In genomic region chr6:107958689-107959362, GRCh38 we compare ENCODE assay signal across 8 cellular contexts. TPM values are rescaled to one million over a fixed set of nuclear protein-coding genes. Genes with fewer than 3 reads are reported as not detected.
DNase-seq lines count a peak whose midpoint lies in the region; ATAC-seq, FAIRE-seq and TF ChIP-seq lines count a peak whose summit lies in the region.
"Not testable (repeated sequence)": the region's sequence is repeated elsewhere in the genome, so short reads cannot be mapped to it uniquely, and the experiment has no call there.

No MANE protein-coding gene starts in this region.

- peak overlapping the region; percentile 98 for H3K4me3 Mint-ChIP-seq in CD8-positive, alpha-beta T cell

- H3K27ac ChIP-seq in CD8-positive, alpha-beta T cell (ENCODE audit: low read depth, low read length): not testable (repeated sequence)
- H3K27ac ChIP-seq in VCaP (peak overlapping the region; percentile 92), esophagus muscularis mucosa (replicated peaks in 1 of 4) (peak overlapping the region; percentile 91 to 97 (median 92)), HepG2 (ENCODE audit: extremely low read length, insufficient read depth, low read length) (peak overlapping the region; percentile 89), osteoblast (ENCODE audit: low read depth, low read length) (peak overlapping the region; percentile 44), testis (peak overlapping the region; percentile 82 to 92)

- CTCF ChIA-PET in CD8-positive, alpha-beta T cell (lab: Charles Lee): interaction anchor here (1.1 kb wide), 1 partner anchor 499 kb away, joined by 3 read pairs; the partner anchor contains the start of gene PDSS2
- CTCF ChIA-PET in HepG2 (lab: Yijun Ruan, JAX; ENCODE audit: low intra/inter-chr PET ratio, low total read pairs): not testable (repeated sequence)

- peaks cover 36% of the 10 kb centered on the region for H3K4me1 Mint-ChIP-seq in CD8-positive, alpha-beta T cell (ENCODE audit: low read depth)

- H3K9me3 Mint-ChIP-seq in CD8-positive, alpha-beta T cell: not testable (repeated sequence)

- TF ChIP-seq POLR2A in esophagus muscularis mucosa (IDR thresholded peaks at IDR 0.05; ENCODE audit: low read depth); HepG2 (IDR thresholded peaks at IDR 0.05; ENCODE audit: insufficient read depth in 1 of 2, low read depth in 2 of 2, low read length in 2 of 2); testis (IDR thresholded peaks at IDR 0.05): not testable (repeated sequence)

- TSS peak; percentile 75 for BruUV-seq in HepG2 (replicated peaks; lab: Mats Ljungman, UMichigan)

- TF ChIP-seq EP300 in esophagus muscularis mucosa (IDR thresholded peaks at IDR 0.05); HepG2 (IDR thresholded peaks at IDR 0.05; ENCODE audit: low read depth in 2 of 2, low read length in 2 of 2); HepG2 (CRISPR knock-in tag; IDR thresholded peaks at IDR 0.05; ENCODE audit: borderline replicate concordance): not testable (repeated sequence)

- peak overlapping the region; percentile 74 for H3K4me2 ChIP-seq in HepG2 (ENCODE audit: low read depth, low read length)
- H3K4me2 ChIP-seq in osteoblast (ENCODE audit: insufficient read depth, low read length): peak overlapping the region; percentile 80

- peaks cover 21% of the 10 kb centered on the region for H3K36me3 Mint-ChIP-seq in CD8-positive, alpha-beta T cell

- POLR2A ChIA-PET in CD8-positive, alpha-beta T cell (lab: Charles Lee): interaction anchor here (0.6 to 1.0 kb wide), 4 partner anchors 8 to 1501 kb away, joined by 3 to 4 read pairs (median 3); partner anchors contain the start of gene AFG1L
- POLR2A ChIA-PET in HepG2 (lab: Yijun Ruan, JAX): interaction anchor here (0.9 to 2.4 kb wide), 8 partner anchors 12 to 843 kb away, joined by 3 to 15 read pairs (median 3); no protein-coding TSS in a partner anchor

- peaks cover 16% of the 10 kb centered on the region for H3K4me1 ChIP-seq in CD8-positive, alpha-beta T cell (ENCODE audit: insufficient read depth, low read length)
- H3K4me1 ChIP-seq in esophagus muscularis mucosa: peaks cover 21 to 38% (median 29%) of the 10 kb centered on the region in 4 donors
- peaks cover 40% of the 10 kb centered on the region for H3K4me1 ChIP-seq in HepG2 (ENCODE audit: insufficient read depth, low read length)
- not testable (repeated sequence) for H3K4me1 ChIP-seq in osteoblast (ENCODE audit: insufficient read depth, low read length)
- H3K4me1 ChIP-seq in testis: peaks cover 18% of the 10 kb centered on the region

- H3K4me3 ChIP-seq in CD8-positive, alpha-beta T cell (ENCODE audit: low read depth, low read length): peak overlapping the region; percentile 91
- H3K4me3 ChIP-seq in LNCaP clone FGC (ENCODE audit: low read depth, low read length): peak overlapping the region; percentile 93
- H3K4me3 ChIP-seq in astrocyte of the cerebellum (ENCODE audit: low read depth, low read length): peak overlapping the region; percentile 58
- peak overlapping the region; percentile 70 to 99 (median 96) for H3K4me3 ChIP-seq in esophagus muscularis mucosa
- H3K4me3 ChIP-seq in HepG2 (replicated peaks in 1 of 3; ENCODE audit: insufficient read depth in 1 of 3, low read depth in 2 of 3, low read length in 3 of 3): peak overlapping the region; percentile 51 to 94 (median 55)
- H3K4me3 ChIP-seq in osteoblast (ENCODE audit: insufficient read depth, low read length): peak overlapping the region; percentile 98
- peak overlapping the region; percentile 79 to 89 for H3K4me3 ChIP-seq in testis

- H3K9ac ChIP-seq in HepG2 (ENCODE audit: insufficient read depth, low read depth, low read length): peak overlapping the region; percentile 67

- not testable (repeated sequence) for H3K27ac Mint-ChIP-seq in CD8-positive, alpha-beta T cell

- ATAC-seq in CD8-positive, alpha-beta T cell; HepG2: not testable (repeated sequence)

- H2AFZ ChIP-seq in HepG2 (ENCODE audit: low read length): not testable (repeated sequence)
- peak overlapping the region; percentile 94 for H2AFZ ChIP-seq in osteoblast (ENCODE audit: low read length)

- H4K20me1 ChIP-seq in HepG2 (ENCODE audit: insufficient read depth, low read length): not testable (repeated sequence)
- H4K20me1 ChIP-seq in osteoblast (ENCODE audit: insufficient read depth, low read length): peaks cover 17% of the 10 kb centered on the region

- FAIRE-seq in HepG2 (lab: Jason Lieb, UNC): not testable (repeated sequence)

- not testable (repeated sequence) for H3K27me3 Mint-ChIP-seq in CD8-positive, alpha-beta T cell (ENCODE audit: low read depth)

- WGBS in esophagus muscularis mucosa: 76% methylated on average over 27 of the region's 27 CpGs
- 57% methylated on average over 20 of the region's 27 CpGs for WGBS in HepG2 (ENCODE audit: low lambda C conversion rate)
- WGBS in testis, 2 donors: 33 to 69% methylated on average over 27 of the region's 27 CpGs

- not testable (repeated sequence) for H3K9me3 ChIP-seq in CD8-positive, alpha-beta T cell (ENCODE audit: low read length); esophagus muscularis mucosa; HepG2 (ENCODE audit: low read length); osteoblast (ENCODE audit: low read depth, low read length); testis

- H3K27me3 ChIP-seq in CD8-positive, alpha-beta T cell (ENCODE audit: insufficient read depth, low read length); esophagus muscularis mucosa; HepG2 (ENCODE audit: control insufficient read depth in 1 of 2, insufficient read depth in 2 of 2, low read length in 2 of 2); osteoblast (ENCODE audit: insufficient read depth, low read length); testis: not testable (repeated sequence)

- intact Hi-C loops in CD8-positive, alpha-beta T cell (cut with DNase I, micrococcal nuclease): loop anchor here (1.0 to 10.0 kb wide), 16 partner anchors 52 to 1634 kb away; partner anchors contain the start of genes CEP57L1 (in 2 of the 2), OSTM1 (in 2 of the 2), AFG1L (in 1 of the 2) and ARMC2 (in 1 of the 2)
- intact Hi-C loops in esophagus muscularis mucosa (cut with DNase I) (loop anchor here (5.0 kb wide), 1 partner anchor 113 kb away; the partner anchor contains the start of gene OSTM1), HepG2 (cut with micrococcal nuclease; ENCODE audit: unreplicated experiment) (loop anchor here (1.0 to 10.0 kb wide), 3 partner anchors 44 to 115 kb away; partner anchors contain the start of gene OSTM1)
- intact Hi-C loops in testis (cut with DNase I; ENCODE audit: low total_unique reads): not testable (repeated sequence)

- H3K79me2 ChIP-seq in HepG2 (ENCODE audit: insufficient read depth, low read length) (peaks cover 36% of the 10 kb centered on the region), osteoblast (ENCODE audit: insufficient read depth, low read length) (peaks cover 38% of the 10 kb centered on the region)

- TF ChIP-seq CTCF in CD8-positive, alpha-beta T cell (IDR thresholded peaks at IDR 0.05); LNCaP clone FGC (IDR thresholded peaks at IDR 0.05; ENCODE audit: control insufficient read depth, extremely low read depth, insufficient read depth); VCaP (conservative IDR thresholded peaks at IDR 0.05); astrocyte of the cerebellum (IDR thresholded peaks at IDR 0.05; ENCODE audit: low read depth, low read length, missing control alignments); esophagus muscularis mucosa (IDR thresholded peaks at IDR 0.05); HepG2 (CRISPR knock-in tag; IDR thresholded peaks at IDR 0.05); osteoblast (IDR thresholded peaks at IDR 0.05; ENCODE audit: extremely low read depth, low read depth, low read length); testis (IDR thresholded peaks at IDR 0.05): not testable (repeated sequence)

- TF ChIP-seq RAD21 in HepG2 (CRISPR knock-in tag; IDR thresholded peaks at IDR 0.05): not testable (repeated sequence)

- H3K36me3 ChIP-seq in CD8-positive, alpha-beta T cell (ENCODE audit: insufficient read depth, low read length); esophagus muscularis mucosa; HepG2 (replicated peaks in 1 of 2; ENCODE audit: control insufficient read depth in 1 of 2, insufficient read depth in 2 of 2, low read length in 2 of 2); osteoblast (ENCODE audit: insufficient read depth, low read length); testis (ENCODE audit: low read depth, missing control alignments): not testable (repeated sequence)

- DNase-seq in CD8-positive, alpha-beta T cell; LNCaP clone FGC (ENCODE audit: low read depth); astrocyte of the cerebellum (ENCODE audit: low read depth); esophagus muscularis mucosa (ENCODE audit: extremely low spot score); HepG2 (ENCODE audit: low spot score); testis: not testable (repeated sequence)
- peak; percentile 13 for DNase-seq in osteoblast (ENCODE audit: insufficient read length, low spot score, missing footprints)

- in situ Hi-C loops in astrocyte of the cerebellum (cut with HindIII; ENCODE audit: low sequenced_read_pairs); HepG2 (cut with HindIII; ENCODE audit: extremely low pct_ligation_motif_present, low pct_unique_long_range_greater_than_20kb): not testable (repeated sequence)

RNA-seq across cellular contexts. Expression of gene SEC63, which starts 0.8 kb away (rescaled TPM):
- 10 to 100 TPM; 77.8 to 88.2 TPM for total RNA-seq in CD8-positive, alpha-beta T cell
- total RNA-seq in esophagus muscularis mucosa (10 to 100 TPM; 24.2 to 44.9 (median 37.2) TPM), HepG2 (2016; rRNA removed; fragmentation: Illumina TruSeq; extraction: Trizol) (17.5 and 20.2 TPM in 2 replicates), osteoblast (35.8 and 54.5 TPM in 2 replicates), testis (10 to 100 TPM; 64.9 to 68.1 TPM)
- 21.6 and 28.5 TPM in 2 replicates for total RNA-seq in HepG2 (2016; cell fraction: cytosol; rRNA removed; fragmentation: Illumina TruSeq; extraction: Trizol; ENCODE audit: low read depth)
- total RNA-seq in HepG2 (2016; cell fraction: insoluble cytoplasmic fraction; rRNA removed; fragmentation: Illumina TruSeq; extraction: Trizol): 15.0 and 16.4 TPM in 2 replicates
- 14.9 and 15.0 TPM in 2 replicates for total RNA-seq in HepG2 (2016; cell fraction: membrane; rRNA removed; fragmentation: Illumina TruSeq; extraction: Trizol)
- total RNA-seq in HepG2 (2016; cell fraction: nucleus; rRNA removed; fragmentation: Illumina TruSeq; extraction: Trizol): 66.1 and 77.7 TPM in 2 replicates
- polyA plus RNA-seq in HepG2 (2011; rRNA removed) (29.6 and 45.9 TPM in 2 replicates), testis (ENCODE audit: insufficient read depth, low read depth, low replicate concordance) (53.4 TPM)
- polyA plus RNA-seq in HepG2 (2011; cell fraction: cytosol; rRNA removed): 8.5 and 13.3 TPM in 2 replicates
- 15.1 and 18.7 TPM in 2 replicates for polyA plus RNA-seq in HepG2 (2011; cell fraction: nucleus; rRNA removed)
- 54.3 and 117 TPM in 2 replicates for polyA plus RNA-seq in HepG2 (2012)
- polyA plus RNA-seq in HepG2 (2016; cell fraction: cytosol; fragmentation: Illumina TruSeq; extraction: Trizol; ENCODE audit: low read depth): 11.1 and 13.0 TPM in 2 replicates
- 56.3 and 56.5 TPM in 2 replicates for polyA plus RNA-seq in HepG2 (2016; cell fraction: insoluble cytoplasmic fraction; fragmentation: Illumina TruSeq; extraction: Trizol; ENCODE audit: low read depth)
- polyA plus RNA-seq in HepG2 (2016; cell fraction: membrane; fragmentation: Illumina TruSeq; extraction: Trizol; ENCODE audit: low read depth): 18.9 and 20.3 TPM in 2 replicates
- 161 and 164 TPM in 2 replicates for polyA plus RNA-seq in HepG2 (2016; cell fraction: nucleus; fragmentation: Illumina TruSeq; extraction: Trizol; ENCODE audit: insufficient read depth, low read depth)
- polyA minus RNA-seq in HepG2 (2011; rRNA and poly(A)+ RNA removed; ENCODE audit: low replicate concordance): 13.4 and 20.4 TPM in 2 replicates
- polyA minus RNA-seq in HepG2 (2011; cell fraction: cytosol; rRNA and poly(A)+ RNA removed): 16.7 and 26.4 TPM in 2 replicates
- polyA minus RNA-seq in HepG2 (2011; cell fraction: nucleus; rRNA and poly(A)+ RNA removed): 82.8 and 89.0 TPM in 2 replicates
